Comparison of ENCODE assay signal across 27 cellular contexts in genomic region chr5:58622884-58623871, GRCh38. TPM values are rescaled to one million over a fixed set of nuclear protein-coding genes. Genes with fewer than 3 reads are reported as not detected.
"Had no signal": no experiment of that assay in that cellular context is flagged by ENCODE, and none has a peak within 500 bp of the region (broad histone marks: within the 10 kb centered on the region; RNA-seq: fewer than 3 reads in every experiment).

No MANE protein-coding gene starts in this region.

- H3K36me3 ChIP-seq: cardiac muscle cell, colonic mucosa, gastrocnemius medialis, left ventricle myocardium inferior, stomach, thyroid gland, upper lobe of left lung, vagina had no signal

- H3K9me3 ChIP-seq: colonic mucosa, gastrocnemius medialis, left ventricle myocardium inferior, stomach, thyroid gland, upper lobe of left lung, vagina had no signal

- H3K4me2 ChIP-seq: hepatocyte had no signal

- H3K4me3 ChIP-seq: cardiac muscle cell, colonic mucosa, gastrocnemius medialis, hepatocyte, left ventricle myocardium inferior, lung, stomach, thyroid gland, upper lobe of left lung, vagina had no signal

- H2AFZ ChIP-seq: hepatocyte had no signal

- H3K27me3 ChIP-seq: cardiac muscle cell, colonic mucosa, gastrocnemius medialis, hepatocyte, stomach, thyroid gland, upper lobe of left lung, vagina had no signal

- H3K79me2 ChIP-seq: hepatocyte had no signal

- DNase-seq: activated CD4-positive, alpha-beta T cell treated with anti-CD3 and anti-CD28 coated beads for 4 hours; activated CD4-positive, alpha-beta T cell treated with anti-CD3 and anti-CD28 coated beads, Interleukin-2, amount 50 U/mL, for 4 hours; activated CD8-positive, alpha-beta memory T cell treated with anti-CD3 and anti-CD28 coated beads for 24 hours; activated effector memory CD4-positive, alpha-beta T cell treated with Interleukin-2 at 50 U/mL for 16 hours; activated naive CD4-positive, alpha-beta T cell treated with Interleukin-2 at 50 U/mL for 16 hours; cerebellar nuclear complex; colonic mucosa; effector memory CD4-positive, alpha-beta T cell; erythroblast; gastrocnemius medialis; glutamatergic neuron; islet precursor cell; left ventricle myocardium inferior; mesendoderm; naive B cell; posterior cingulate gyrus; right cardiac atrium; stimulated activated CD4-positive, alpha-beta T cell treated with anti-CD3 and anti-CD28 coated beads, Interleukin-12 subunit alpha, Interleukin-12 subunit beta, amount 100 ng/mL, for 4 hours; stimulated activated CD4-positive, alpha-beta T cell treated with anti-CD3 and anti-CD28 coated beads, Interleukin-4, amount 100 ng/mL, for 1 hour; stomach; thyroid gland; upper lobe of left lung had no signal

- H3K4me1 ChIP-seq: colonic mucosa, gastrocnemius medialis, thyroid gland, upper lobe of left lung, vagina had no signal

- H3K27ac ChIP-seq: cardiac muscle cell, colonic mucosa, gastrocnemius medialis, hepatocyte, left ventricle myocardium inferior, stomach, thyroid gland, upper lobe of left lung, vagina had no signal

RNA-seq across cellular contexts. Expression of gene RAB3C, which starts 40.3 kb away (rescaled TPM):
- total RNA-seq: T-helper 1 cell treated with Interleukin-12 subunit alpha and Interleukin-12 subunit beta and Interleukin-4 antibody, amounts not matched to agents 30 ng/mL and 1 ng/mL, for 36 hours had no signal
